In genomic region chr2:234792566-234792965, GRCh38 we compare ENCODE assay signal across 14 cellular contexts.
DNase-seq lines count a peak whose midpoint lies in the region; ATAC-seq and TF ChIP-seq lines count a peak whose summit lies in the region.
"Had no signal": no experiment of that assay in that cellular context is flagged by ENCODE, and none has a peak within 500 bp of the region (broad histone marks: within the 10 kb centered on the region; RNA-seq: fewer than 3 reads in every experiment).

No MANE protein-coding gene starts in this region.

- peak overlapping the region; percentile 39 for H3K4me3 Mint-ChIP-seq in type B pancreatic cell
- H3K4me3 Mint-ChIP-seq: activated naive CD4-positive, alpha-beta T cell treated with anti-CD3 and anti-CD28 coated beads for 36 hours had no signal

- DNase-seq in NCI-H2081 (lab: John Stamatoyannopoulos, UW) (peak; percentile 21 to 47), NCI-H2081 treated with DMSO at 0.1 percent for 48 hours (lab: John Stamatoyannopoulos, UW) (no peak), astrocyte of the hippocampus (ENCODE audit: low read depth, low spot score) (peak; percentile 97), islet precursor cell (peak; percentile 79), type B pancreatic cell (ENCODE audit: extremely low spot score, unreplicated experiment) (no peak), SW 1271 (lab: John Stamatoyannopoulos, UW) (no peak), CD1c-positive myeloid dendritic cell (ENCODE audit: extremely low spot score) (no peak)
- DNase-seq: activated naive CD4-positive, alpha-beta T cell treated with anti-CD3 and anti-CD28 coated beads for 36 hours; central memory CD4-positive, alpha-beta T cell; IMR-90; NCI-H1105 treated with DMSO at 0.1 percent for 48 hours; occipital lobe; SHP77 treated with DMSO at 0.1 percent for 48 hours had no signal

- no peak for TF ChIP-seq CTCF in type B pancreatic cell (conservative IDR thresholded peaks at IDR 0.05)

- H3K27ac Mint-ChIP-seq in type B pancreatic cell, result peak overlapping the region; percentile 58
- H3K27ac Mint-ChIP-seq: activated naive CD4-positive, alpha-beta T cell treated with anti-CD3 and anti-CD28 coated beads for 36 hours had no signal

- no peak for ATAC-seq in GM18909 (IDR thresholded peaks at IDR 0.05; ENCODE audit: poor library complexity, unreplicated experiment)

- H3K36me3 Mint-ChIP-seq in type B pancreatic cell, result no peaks in the 10 kb centered on the region

- H3K4me1 Mint-ChIP-seq in type B pancreatic cell (ENCODE audit: unreplicated experiment), result peaks cover 56% of the 10 kb centered on the region

- H3K27me3 Mint-ChIP-seq in type B pancreatic cell, result peaks cover 17% of the 10 kb centered on the region

- no peaks in the 10 kb centered on the region for H3K9me3 Mint-ChIP-seq in type B pancreatic cell
- H3K9me3 Mint-ChIP-seq: activated naive CD4-positive, alpha-beta T cell treated with anti-CD3 and anti-CD28 coated beads for 36 hours had no signal

Comparison
In these comparisons a context has a peak if more than half of its experiments do, and no peak if none do; other contexts are left out.
1. DNase-seq: peak in NCI-H2081 (2 of 2), astrocyte of the hippocampus (single experiment) and islet precursor cell (single experiment); none in NCI-H2081 treated with DMSO at 0.1 percent for 48 hours (single experiment), type B pancreatic cell (single experiment), SW 1271 (0 of 2) and CD1c-positive myeloid dendritic cell (single experiment).